7 cellular contexts compared by ENCODE assay signal in genomic region chr5:116231288-116231687, GRCh38.
"Had no signal": no experiment of that assay in that cellular context is flagged by ENCODE, and none has a peak within 500 bp of the region (broad histone marks: within the 10 kb centered on the region; RNA-seq: fewer than 3 reads in every experiment).

No MANE protein-coding gene starts in this region.

- FAIRE-seq: H1, H54, HTR-8/SVneo had no signal

- DNase-seq: H9, HCEC 1CT, KBM-7 had no signal

- ATAC-seq: GM23338 had no signal
